In the genomic region with DNA sequence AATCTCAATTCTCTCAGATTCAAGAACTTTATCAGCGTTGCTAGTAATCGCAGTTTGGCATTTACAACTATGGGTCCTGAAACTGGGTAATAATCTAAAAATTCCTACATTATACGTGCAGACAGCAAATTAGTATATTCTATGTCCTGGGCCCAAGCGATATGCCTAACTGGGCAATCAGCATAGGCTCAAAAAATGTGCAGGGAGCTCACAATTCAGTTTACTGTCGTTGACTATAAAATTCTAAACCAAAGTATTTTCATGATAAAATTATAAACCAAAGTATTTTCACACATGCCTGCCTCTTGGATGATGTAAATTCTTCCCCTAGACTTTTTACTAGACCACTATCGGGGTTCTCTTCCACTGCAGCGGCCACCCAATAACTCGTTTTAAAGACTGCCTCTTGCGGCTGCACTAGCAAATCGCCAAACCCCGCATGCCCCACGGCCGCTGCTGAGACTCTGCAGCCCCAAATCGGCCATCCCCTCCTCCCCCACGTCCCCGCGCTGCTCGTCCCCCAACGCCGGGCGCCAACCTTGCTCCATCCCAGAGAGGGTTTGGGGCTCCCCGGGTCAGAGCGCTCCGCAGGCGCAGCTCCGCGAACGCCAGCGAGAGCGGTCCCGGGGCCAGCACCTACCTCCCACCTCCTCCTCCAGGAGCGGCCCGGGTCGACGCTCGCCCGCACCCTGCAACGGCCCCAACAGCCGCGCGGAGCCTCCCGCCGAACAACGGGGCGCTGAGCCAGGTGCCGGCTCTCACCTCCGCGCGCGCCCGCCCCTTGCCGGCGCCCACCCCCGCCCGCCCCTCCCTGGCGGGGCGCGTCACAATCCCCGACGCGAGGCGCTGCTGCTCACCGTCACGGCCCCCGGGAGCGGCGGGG, we compare ENCODE assay signal across 7 cellular contexts. TPM values are rescaled to one million over a fixed set of nuclear protein-coding genes. Genes with fewer than 3 reads are reported as not detected.
DNase-seq lines count a peak whose midpoint lies in the region; ATAC-seq and TF ChIP-seq lines count a peak whose summit lies in the region.

No MANE protein-coding gene starts in this region.

- peak overlapping the region; percentile 88 to 99 (median 94) for H3K4me3 Mint-ChIP-seq in naive B cell

- no peaks in the 10 kb centered on the region for H3K9me3 ChIP-seq in upper lobe of right lung

- peaks cover 26 to 35% (median 30%) of the 10 kb centered on the region in 3 donors for H3K4me1 Mint-ChIP-seq in naive B cell

- H3K4me1 ChIP-seq in upper lobe of right lung = peaks cover 8% of the 10 kb centered on the region

- TF ChIP-seq POLR2A in erythroblast (IDR thresholded peaks at IDR 0.05; ENCODE audit: low read length) = no peak

- H3K9me3 Mint-ChIP-seq in naive B cell = no peaks in the 10 kb centered on the region

- intact Hi-C loops in upper lobe of right lung (cut with DNase I) = no loop called here

- peak overlapping the region; percentile 65 for H3K27ac ChIP-seq in upper lobe of right lung

- no peaks in the 10 kb centered on the region for H3K27me3 ChIP-seq in upper lobe of right lung

- no peaks in the 10 kb centered on the region for H3K36me3 ChIP-seq in upper lobe of right lung

- H3K4me3 ChIP-seq in LNCaP clone FGC (ENCODE audit: low read depth, low read length) (peak overlapping the region; percentile 80), upper lobe of right lung (peak overlapping the region; percentile 80)

- no peaks in the 10 kb centered on the region for H3K36me3 Mint-ChIP-seq in naive B cell

- H3K27ac Mint-ChIP-seq in naive B cell = peak overlapping the region; percentile 57 to 94 (median 86)

- TF ChIP-seq CTCF in LNCaP clone FGC (IDR thresholded peaks at IDR 0.05; ENCODE audit: control insufficient read depth, extremely low read depth, insufficient read depth) (peak; percentile 54), upper lobe of right lung (IDR thresholded peaks at IDR 0.05) (peak; percentile 33)

- peak; percentile 41 for ATAC-seq in GM21367 (IDR thresholded peaks at IDR 0.05; ENCODE audit: unreplicated experiment)
- ATAC-seq in naive B cell (ENCODE audit: low read depth in 2 of 2) = peak; percentile 63 to 68
- peak; percentile 51 for ATAC-seq in upper lobe of right lung

- DNase-seq in ELR (ENCODE audit: low read depth) (peak; percentile 69), LNCaP clone FGC (ENCODE audit: low read depth) (no peak), UCSD-AML1 (lab: John Stamatoyannopoulos, UW; ENCODE audit: unreplicated experiment) (peak; percentile 35), erythroblast (lab: John Stamatoyannopoulos, UW) (peak; percentile 83 to 84), naive B cell (no peak), upper lobe of right lung (no peak)

- no peaks in the 10 kb centered on the region for H3K27me3 Mint-ChIP-seq in naive B cell

RNA-seq across cellular contexts. Expression of a gene that starts 0.5 kb away (rescaled TPM):
- polyA plus RNA-seq in naive B cell (ENCODE audit: low read depth in 6 of 6) = 1 to 10 TPM; 3.9 to 6.9 (median 5.1) TPM
- total RNA-seq in upper lobe of right lung = 8.5 TPM

Comparison
In these comparisons a context has a peak if more than half of its experiments do, and no peak if none do; other contexts are left out.
1. DNase-seq: peak in ELR (single experiment), UCSD-AML1 (single experiment) and erythroblast (2 of 2); none in LNCaP clone FGC (single experiment), naive B cell (single experiment) and upper lobe of right lung (single experiment).
2. Peak in every context shown above with its lines, with median percentiles within 50 percentile points of each other: ATAC-seq.